In the genomic region with DNA sequence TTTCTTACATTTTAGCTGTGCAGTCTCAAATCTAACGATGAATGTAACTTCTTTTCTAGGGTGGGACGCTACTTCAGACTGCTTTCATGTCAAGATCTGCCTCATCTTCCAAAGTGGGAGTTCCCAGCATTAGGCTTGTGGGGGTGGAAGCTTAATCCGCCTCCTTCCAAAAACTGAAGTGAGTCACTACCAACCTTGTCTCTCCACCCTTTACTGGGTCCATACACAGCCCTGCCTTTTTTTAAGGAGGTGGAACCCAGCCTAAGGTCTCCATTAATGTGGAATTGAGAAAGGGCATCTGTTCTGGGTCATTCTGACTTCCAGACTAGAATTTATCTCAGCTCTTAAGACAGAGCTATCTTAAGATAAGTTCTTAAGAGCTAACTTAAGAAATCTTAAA, we compare ENCODE assay signal across 29 cellular contexts. TPM values are rescaled to one million over a fixed set of nuclear protein-coding genes. Genes with fewer than 3 reads are reported as not detected.
DNase-seq lines count a peak whose midpoint lies in the region; ATAC-seq and TF ChIP-seq lines count a peak whose summit lies in the region.
"Had no signal": no experiment of that assay in that cellular context is flagged by ENCODE, and none has a peak within 500 bp of the region (broad histone marks: within the 10 kb centered on the region; RNA-seq: fewer than 3 reads in every experiment).

No MANE protein-coding gene starts in this region.

- no peak overlapping the region for H2BK12ac ChIP-seq in mesenchymal stem cell (ENCODE audit: low read length in 2 of 2)

- ATAC-seq in GM18907 (IDR thresholded peaks at IDR 0.05; ENCODE audit: unreplicated experiment) (no peak), HG03097 (IDR thresholded peaks at IDR 0.05; ENCODE audit: low FRiP score, unreplicated experiment) (no peak)
- ATAC-seq: activated CD4-positive, CD25-positive, alpha-beta regulatory T cell treated with anti-CD3 and anti-CD28 coated beads, Interleukin-2, amount 50 U/mL, for 24 hours; activated T-cell treated with anti-CD3 and anti-CD28 coated beads, Interleukin-2, amount 50 U/mL, for 72 hours; CD8-positive, alpha-beta T cell; GM12878; PC-3; SK-N-SH treated with all-trans-retinoic acid at 6 μM for 48 hours; stimulated activated naive CD8-positive, alpha-beta T cell treated with anti-CD3 and anti-CD28 coated beads, Interleukin-15, Interleukin-2, amounts not matched to agents 100 U/mL and 50 U/mL, for 24 hours; T-helper 17 cell had no signal

- H3K9ac ChIP-seq in mesenchymal stem cell (ENCODE audit: low read length) = peak overlapping the region; percentile 22

- H3K4me2 ChIP-seq in mesenchymal stem cell (ENCODE audit: low read length, poor library complexity, severe bottlenecking) = no peak overlapping the region

- H4K8ac ChIP-seq in mesenchymal stem cell (ENCODE audit: low read length) = no peak overlapping the region

- no peak overlapping the region for H3K18ac ChIP-seq in mesenchymal stem cell (ENCODE audit: low read depth in 1 of 2, low read length in 2 of 2)

- H3K9me3 ChIP-seq in cardiac muscle cell (ENCODE audit: low read depth) (no peaks in the 10 kb centered on the region), left ventricle myocardium inferior (replicated peaks) (no peaks in the 10 kb centered on the region), mesenchymal stem cell (ENCODE audit: control insufficient read depth, low read length) (no peaks in the 10 kb centered on the region)
- H3K9me3 ChIP-seq: pancreas had no signal

- H3K36me3 ChIP-seq in cardiac muscle cell = no peaks in the 10 kb centered on the region
- no peaks in the 10 kb centered on the region for H3K36me3 ChIP-seq in left ventricle myocardium inferior
- peaks cover 0 to 2% of the 10 kb centered on the region in 2 experiments for H3K36me3 ChIP-seq in mesenchymal stem cell (ENCODE audit: control insufficient read depth in 1 of 2, insufficient read depth in 2 of 2, low read depth in 1 of 2, low read length in 2 of 2)
- H3K36me3 ChIP-seq: pancreas had no signal

- 100% methylated on average over 2 of the region's 3 CpGs for WGBS in mesenchymal stem cell

- no peak overlapping the region for H3K23ac ChIP-seq in mesenchymal stem cell (ENCODE audit: low read length in 2 of 2)

- H3K4me1 ChIP-seq in cardiac muscle cell (ENCODE audit: low read depth) (peaks cover 35% of the 10 kb centered on the region), left ventricle myocardium inferior (peaks cover 4% of the 10 kb centered on the region), mesenchymal stem cell (ENCODE audit: control insufficient read depth, insufficient read depth, low read depth, low read length) (no peaks in the 10 kb centered on the region)
- H3K4me1 ChIP-seq: pancreas had no signal

- intact Hi-C loops in left ventricle myocardium inferior (cut with micrococcal nuclease) = no loop called here

- DNase-seq in cardiac muscle cell (ENCODE audit: low read depth in 1 of 2, low spot score in 1 of 2) = peak in 1 of 2 donors; percentile 41
- no peak for DNase-seq in left ventricle myocardium inferior
- DNase-seq in fibroblast of villous mesenchyme (ENCODE audit: low read depth) = peak; percentile 79
- no peak for DNase-seq in mesenchymal stem cell
- no peak for DNase-seq in NOMO-1 treated with dmso at 0.1 percent for 144 hours (lab: John Stamatoyannopoulos, UW; ENCODE audit: unreplicated experiment)
- no peak for DNase-seq in NAMALWA (ENCODE audit: low spot score)
- DNase-seq: activated CD4-positive, alpha-beta T cell treated with anti-CD3 and anti-CD28 coated beads, Interleukin-2, amount 50 U/mL, for 48 hours; activated T-cell treated with anti-CD3 and anti-CD28 coated beads, Interleukin-2, amount 50 U/mL, for 72 hours; AML-193; CD8-positive, alpha-beta T cell; cerebellar nuclear complex; glutamatergic neuron; H7; islet precursor cell; NCI-H1417; NCI-H2029 treated with DMSO at 0.1 percent for 48 hours; NCI-H526; pancreas; PC-3; retina; stimulated activated CD4-positive, alpha-beta T cell treated with anti-CD3 and anti-CD28 coated beads, Interleukin-1b, Interleukin-23, amount 100 ng/mL, for 48 hours; stimulated activated naive CD8-positive, alpha-beta T cell treated with anti-CD3 and anti-CD28 coated beads, Interleukin-15, Interleukin-2, amounts not matched to agents 100 U/mL and 50 U/mL, for 24 hours; T-helper 17 cell had no signal

- H3K27me3 ChIP-seq in cardiac muscle cell = no peaks in the 10 kb centered on the region
- H3K27me3 ChIP-seq in left ventricle myocardium inferior (ENCODE audit: low read depth) = no peaks in the 10 kb centered on the region
- H3K27me3 ChIP-seq in mesenchymal stem cell (ENCODE audit: control insufficient read depth in 1 of 2, insufficient read depth in 1 of 2, low read length in 2 of 2) = no peaks in the 10 kb centered on the region
- H3K27me3 ChIP-seq: pancreas had no signal

- H2AK5ac ChIP-seq in mesenchymal stem cell (ENCODE audit: low read length, severe bottlenecking) = no peak overlapping the region

- no peak overlapping the region for H4K91ac ChIP-seq in mesenchymal stem cell (ENCODE audit: low read length)

- no peaks in the 10 kb centered on the region for H3K79me1 ChIP-seq in mesenchymal stem cell (replicated peaks; ENCODE audit: low read length, poor library complexity, severe bottlenecking)

- no peak overlapping the region for H2AFZ ChIP-seq in mesenchymal stem cell (ENCODE audit: low read depth, low read length)

- no peak overlapping the region for H3K4ac ChIP-seq in mesenchymal stem cell (ENCODE audit: low read depth in 1 of 2, low read length in 2 of 2)

- no peak overlapping the region for H2BK15ac ChIP-seq in mesenchymal stem cell (ENCODE audit: low read depth, poor library complexity, severe bottlenecking)

- H3K27ac ChIP-seq in cardiac muscle cell (peak overlapping the region; percentile 63), left ventricle myocardium inferior (replicated peaks) (no peak overlapping the region), mesenchymal stem cell (ENCODE audit: low read length, poor library complexity, severe bottlenecking) (no peak overlapping the region)
- H3K27ac ChIP-seq: HL-60, pancreas had no signal

- H2BK120ac ChIP-seq in mesenchymal stem cell (ENCODE audit: low read depth, low read length) = no peak overlapping the region

- no peak for TF ChIP-seq CTCF in cardiac muscle cell (IDR thresholded peaks at IDR 0.05; ENCODE audit: low read depth, low read length)
- no peak for TF ChIP-seq CTCF in left ventricle myocardium inferior (IDR thresholded peaks at IDR 0.05; ENCODE audit: borderline replicate concordance)
- no peak for TF ChIP-seq CTCF in fibroblast of villous mesenchyme (IDR thresholded peaks at IDR 0.05; ENCODE audit: insufficient read depth, low read depth, low read length)

- no peak overlapping the region for H3K4me3 ChIP-seq in cardiac muscle cell
- no peak overlapping the region for H3K4me3 ChIP-seq in left ventricle myocardium inferior
- H3K4me3 ChIP-seq in fibroblast of villous mesenchyme (ENCODE audit: low read depth, low read length) = no peak overlapping the region
- peak overlapping the region in 1 of 2 experiments; percentile 43 for H3K4me3 ChIP-seq in mesenchymal stem cell (ENCODE audit: insufficient read depth in 1 of 2, low read depth in 1 of 2, low read length in 2 of 2)
- H3K4me3 ChIP-seq: GM12878, pancreas had no signal

- H2BK5ac ChIP-seq in mesenchymal stem cell (ENCODE audit: low read depth, low read length, poor library complexity, severe bottlenecking) = no peak overlapping the region

- no peak overlapping the region for H3K14ac ChIP-seq in mesenchymal stem cell (ENCODE audit: low read length in 2 of 2)

RNA-seq across cellular contexts. Expression of gene NFE2L2, which starts 42.0 kb away (rescaled TPM):
- total RNA-seq in cardiac muscle cell (56.6 and 70.0 TPM in 2 replicates), left ventricle myocardium inferior (50.7 TPM), fibroblast of villous mesenchyme (48.3 and 78.6 TPM in 2 replicates)
- 84.5 and 90.5 TPM in 2 replicates for polyA plus RNA-seq in cardiac muscle cell
- polyA plus RNA-seq in mesenchymal stem cell (2013, experiment 1 of 2) = 73.3 TPM
- polyA plus RNA-seq in mesenchymal stem cell (2013, experiment 2 of 2) = 78.2 TPM
